Comparison of ENCODE assay signal across 10 cellular contexts in genomic region chr6:85451586-85452306, GRCh38. TPM values are rescaled to one million over a fixed set of nuclear protein-coding genes. Genes with fewer than 3 reads are reported as not detected.
DNase-seq lines count a peak whose midpoint lies in the region; ATAC-seq, FAIRE-seq and TF ChIP-seq lines count a peak whose summit lies in the region.
"Had no signal": no experiment of that assay in that cellular context is flagged by ENCODE, and none has a peak within 500 bp of the region (broad histone marks: within the 10 kb centered on the region; RNA-seq: fewer than 3 reads in every experiment).

No MANE protein-coding gene starts in this region.

- H3K27me3 ChIP-seq in ACC112 (ENCODE audit: insufficient read depth, low read length) (no peaks in the 10 kb centered on the region), bronchial epithelial cell (ENCODE audit: control insufficient read depth, insufficient read depth, low read length) (no peaks in the 10 kb centered on the region), mucosa of rectum (ENCODE audit: control insufficient read depth in 2 of 2, insufficient read depth in 2 of 2, low read length in 2 of 2) (no peaks in the 10 kb centered on the region)

- peaks cover 55% of the 10 kb centered on the region for H3K4me1 ChIP-seq in ACC112 (ENCODE audit: control insufficient read depth, insufficient read depth, low read length, unreplicated experiment)
- H3K4me1 ChIP-seq in mucosa of rectum (ENCODE audit: control insufficient read depth in 2 of 2, insufficient read depth in 2 of 2, low read length in 2 of 2): peaks cover 20 to 21% of the 10 kb centered on the region in 2 donors

- H3K79me2 ChIP-seq in ACC112 (ENCODE audit: control insufficient read depth, insufficient read depth, low read length, unreplicated experiment): peaks cover 95% of the 10 kb centered on the region

- peak overlapping the region in 1 of 2 donors; percentile 42 for H3K9ac ChIP-seq in mucosa of rectum (ENCODE audit: low read depth in 1 of 2, low read length in 2 of 2)

- H3K36me3 ChIP-seq in ACC112 (ENCODE audit: insufficient read depth, low read length) (peaks cover 23% of the 10 kb centered on the region), bronchial epithelial cell (ENCODE audit: control insufficient read depth, insufficient read depth, low read length) (no peaks in the 10 kb centered on the region), mucosa of rectum (ENCODE audit: control insufficient read depth in 2 of 2, insufficient read depth in 2 of 2, low read length in 2 of 2) (no peaks in the 10 kb centered on the region)

- TF ChIP-seq CTCF in HFF-Myc (IDR thresholded peaks at IDR 0.05; ENCODE audit: low read depth, low read length, missing control alignments) (no peak), bronchial epithelial cell (IDR thresholded peaks at IDR 0.05; ENCODE audit: insufficient read depth, low read length, severe bottlenecking) (no peak)

- H3K27ac ChIP-seq in ACC112 (ENCODE audit: low read depth, low read length) (peak overlapping the region; percentile 100), mucosa of rectum (ENCODE audit: low read depth in 2 of 2, low read length in 2 of 2) (peak overlapping the region; percentile 13 to 88), caudate nucleus (ENCODE audit: low read depth, low read length) (no peak overlapping the region)
- H3K27ac ChIP-seq: HL-60 had no signal

- FAIRE-seq in bronchial epithelial cell (lab: Jason Lieb, UNC): no peak

- no peak for ATAC-seq in GM21367 (IDR thresholded peaks at IDR 0.05; ENCODE audit: unreplicated experiment)

- H2AFZ ChIP-seq in ACC112 (ENCODE audit: low read length, unreplicated experiment): no peak overlapping the region

- peak overlapping the region; percentile 96 for H3K4me3 ChIP-seq in ACC112 (ENCODE audit: low read depth, low read length)
- peak overlapping the region; percentile 63 for H3K4me3 ChIP-seq in HFF-Myc (replicated peaks; ENCODE audit: low read depth, low read length)
- H3K4me3 ChIP-seq in bronchial epithelial cell (ENCODE audit: low read depth, low read length): peak overlapping the region; percentile 53
- H3K4me3 ChIP-seq in mucosa of rectum (ENCODE audit: low read length in 2 of 2): peak overlapping the region; percentile 37 to 81

- no peaks in the 10 kb centered on the region for H3K9me3 ChIP-seq in mucosa of rectum (ENCODE audit: control insufficient read depth in 2 of 2, low read length in 2 of 2)

- no peak for DNase-seq in HFF-Myc (ENCODE audit: extremely low read depth, low read depth)
- DNase-seq in bronchial epithelial cell (ENCODE audit: low read depth): no peak
- DNase-seq in NCI-H2196 (lab: John Stamatoyannopoulos, UW; ENCODE audit: unreplicated experiment): no peak
- no peak for DNase-seq in amygdala (lab: John Stamatoyannopoulos, UW)
- no peak for DNase-seq in caudate nucleus (lab: John Stamatoyannopoulos, UW)
- DNase-seq: hippocampal formation had no signal

RNA-seq across cellular contexts. Expression of gene NT5E, which starts 1.9 kb away (rescaled TPM):
- total RNA-seq in bronchial epithelial cell: 31.4 and 71.1 TPM in 2 replicates
